Comparison of ENCODE assay signal across 1 cellular context in the genomic region with DNA sequence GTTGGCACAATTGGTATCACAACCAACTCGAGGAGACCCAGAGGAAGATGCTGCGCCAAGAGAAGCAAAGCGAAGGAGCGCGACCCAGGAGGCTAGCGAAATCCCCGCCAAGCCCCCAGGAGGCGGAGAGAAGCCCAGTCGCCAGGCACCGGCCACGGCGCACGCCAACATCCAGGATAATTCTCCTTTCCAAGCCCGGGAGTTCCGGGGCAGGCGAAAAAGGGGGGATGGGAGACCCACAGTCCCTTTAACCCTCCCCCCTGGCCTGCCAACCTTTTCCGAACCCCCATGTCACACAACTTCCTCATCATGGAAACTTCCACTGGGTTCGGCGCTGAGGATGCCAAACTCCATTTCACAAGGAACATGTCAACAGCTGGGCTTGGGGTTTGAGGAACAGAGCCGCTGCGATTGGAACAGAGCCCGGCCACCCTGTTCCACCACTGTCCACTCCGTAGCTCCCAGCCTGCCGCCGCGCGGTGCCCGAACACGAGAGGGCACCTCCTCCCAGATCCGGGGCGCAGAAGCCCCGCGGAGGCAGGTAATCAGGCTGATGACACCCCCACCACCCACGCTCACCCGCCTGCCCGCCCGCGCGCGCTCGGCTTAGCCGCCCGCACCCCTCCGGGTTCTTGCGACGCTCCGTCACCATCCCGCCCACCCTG.
TF ChIP-seq lines count a peak whose summit lies in the region.

No MANE protein-coding gene starts in this region.

TF ChIP-seq in H1, 55 proteins besides CTCF, POLR2A, EP300 and RAD21:
- TF ChIP-seq MAFK (IDR thresholded peaks at IDR 0.05; ENCODE audit: low read depth, low read length) (no peak), BCL11A (IDR thresholded peaks at IDR 0.05; ENCODE audit: low read depth in 2 of 2, low read length in 2 of 2) (no peak), NANOG (IDR thresholded peaks at IDR 0.05; ENCODE audit: insufficient read depth, low read depth, low read length, poor library complexity, severe bottlenecking) (no peak), SP4 (IDR thresholded peaks at IDR 0.05; ENCODE audit: low read length) (no peak), TBP (IDR thresholded peaks at IDR 0.05; ENCODE audit: low read depth, low read length) (0 out of 2 replicates have a peak, but pooled peaks have one; percentile 22), CTBP2 (IDR thresholded peaks at IDR 0.05; ENCODE audit: borderline replicate concordance, insufficient read depth, insufficient read length, low read length) (no peak), CBX8 (IDR thresholded peaks at IDR 0.05; ENCODE audit: borderline replicate concordance, low read depth, low read length) (no peak), CEBPB (IDR thresholded peaks at IDR 0.05; ENCODE audit: low read depth, low read length) (no peak), CHD1 (IDR thresholded peaks at IDR 0.05; ENCODE audit: low read depth, low read length) (no peak), SUZ12 (IDR thresholded peaks at IDR 0.05; ENCODE audit: low read length) (peak; percentile 50), SP2 (IDR thresholded peaks at IDR 0.05; ENCODE audit: low read length) (no peak), HDAC6 (IDR thresholded peaks at IDR 0.05; ENCODE audit: low read depth, low read length) (no peak), CREB1 (IDR thresholded peaks at IDR 0.05) (no peak), POU5F1 (IDR thresholded peaks at IDR 0.05; ENCODE audit: low read depth, low read length) (no peak), TEAD4 (IDR thresholded peaks at IDR 0.05; ENCODE audit: low read depth, low read length) (no peak), CBX5 (IDR thresholded peaks at IDR 0.05; ENCODE audit: low read depth, low read length) (no peak), NRF1 (IDR thresholded peaks at IDR 0.05; ENCODE audit: low read depth, low read length) (no peak), KDM5A (IDR thresholded peaks at IDR 0.05; ENCODE audit: low read length) (no peak), KDM1A (IDR thresholded peaks at IDR 0.05; ENCODE audit: borderline replicate concordance, low read length) (no peak), YY1 (IDR thresholded peaks at IDR 0.05; ENCODE audit: low read depth, low read length) (no peak), RNF2 (IDR thresholded peaks at IDR 0.05; ENCODE audit: borderline replicate concordance, low read depth, low read length, missing control alignments, poor library complexity, severe bottlenecking) (no peak), SIRT6 (IDR thresholded peaks at IDR 0.05; ENCODE audit: low read length) (no peak), PHF8 (conservative IDR thresholded peaks at IDR 0.05; ENCODE audit: low read depth, low read length) (no peak), EZH2 (IDR thresholded peaks at IDR 0.05; ENCODE audit: low read depth, low read length, severe bottlenecking) (peak; percentile 8), SAP30 (IDR thresholded peaks at IDR 0.05; ENCODE audit: insufficient read depth, insufficient replicate concordance, low read length) (no peak), HDAC2 (IDR thresholded peaks at IDR 0.05; ENCODE audit: borderline replicate concordance in 1 of 2, low read depth in 2 of 2, low read length in 2 of 2) (no peak; a peak in 1 of 4 replicates), KDM4A (IDR thresholded peaks at IDR 0.05; ENCODE audit: low read depth, low read length, severe bottlenecking) (peak; percentile 61), SP1 (IDR thresholded peaks at IDR 0.05; ENCODE audit: low read depth, low read length) (no peak), SRF (IDR thresholded peaks at IDR 0.05; ENCODE audit: low read depth, low read length) (no peak), TCF12 (IDR thresholded peaks at IDR 0.05; ENCODE audit: low read depth, low read length) (no peak), RXRA (IDR thresholded peaks at IDR 0.05; ENCODE audit: insufficient read depth, low read depth, low read length) (no peak), CHD2 (IDR thresholded peaks at IDR 0.05; ENCODE audit: low read length) (no peak), ZNF274 (IDR thresholded peaks at IDR 0.05; ENCODE audit: borderline replicate concordance, extremely low read depth, low read length) (no peak), RBBP5 (IDR thresholded peaks at IDR 0.05; ENCODE audit: borderline replicate concordance, low read depth, low read length) (peak; percentile 15; the same call in 1 of the 2 replicates), ASH2L (IDR thresholded peaks at IDR 0.05; ENCODE audit: low read length) (peak; percentile 44), JUND (IDR thresholded peaks at IDR 0.05; ENCODE audit: low read length) (no peak), EGR1 (IDR thresholded peaks at IDR 0.05; ENCODE audit: borderline replicate concordance, low read depth, low read length) (no peak), SIN3A (conservative IDR thresholded peaks at IDR 0.05 in 1 of 2, IDR thresholded peaks at IDR 0.05 in 1 of 2; ENCODE audit: low read depth in 1 of 2, low read length in 2 of 2) (0 out of 4 replicates have a peak, but pooled peaks of 1 of the 2 experiments have one; percentile 25)
- TF ChIP-seq, protein P1, sequence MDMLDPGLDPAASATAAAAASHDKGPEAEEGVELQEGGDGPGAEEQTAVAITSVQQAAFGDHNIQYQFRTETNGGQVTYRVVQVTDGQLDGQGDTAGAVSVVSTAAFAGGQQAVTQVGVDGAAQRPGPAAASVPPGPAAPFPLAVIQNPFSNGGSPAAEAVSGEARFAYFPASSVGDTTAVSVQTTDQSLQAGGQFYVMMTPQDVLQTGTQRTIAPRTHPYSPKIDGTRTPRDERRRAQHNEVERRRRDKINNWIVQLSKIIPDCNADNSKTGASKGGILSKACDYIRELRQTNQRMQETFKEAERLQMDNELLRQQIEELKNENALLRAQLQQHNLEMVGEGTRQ (IDR thresholded peaks at IDR 0.05; ENCODE audit: low read length) = no peak
- TF ChIP-seq, protein P2, sequence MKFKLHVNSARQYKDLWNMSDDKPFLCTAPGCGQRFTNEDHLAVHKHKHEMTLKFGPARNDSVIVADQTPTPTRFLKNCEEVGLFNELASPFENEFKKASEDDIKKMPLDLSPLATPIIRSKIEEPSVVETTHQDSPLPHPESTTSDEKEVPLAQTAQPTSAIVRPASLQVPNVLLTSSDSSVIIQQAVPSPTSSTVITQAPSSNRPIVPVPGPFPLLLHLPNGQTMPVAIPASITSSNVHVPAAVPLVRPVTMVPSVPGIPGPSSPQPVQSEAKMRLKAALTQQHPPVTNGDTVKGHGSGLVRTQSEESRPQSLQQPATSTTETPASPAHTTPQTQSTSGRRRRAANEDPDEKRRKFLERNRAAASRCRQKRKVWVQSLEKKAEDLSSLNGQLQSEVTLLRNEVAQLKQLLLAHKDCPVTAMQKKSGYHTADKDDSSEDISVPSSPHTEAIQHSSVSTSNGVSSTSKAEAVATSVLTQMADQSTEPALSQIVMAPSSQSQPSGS (IDR thresholded peaks at IDR 0.05; ENCODE audit: low read length) = 0 out of 2 replicates have a peak, but pooled peaks have one; percentile 25
- TF ChIP-seq, protein P3, sequence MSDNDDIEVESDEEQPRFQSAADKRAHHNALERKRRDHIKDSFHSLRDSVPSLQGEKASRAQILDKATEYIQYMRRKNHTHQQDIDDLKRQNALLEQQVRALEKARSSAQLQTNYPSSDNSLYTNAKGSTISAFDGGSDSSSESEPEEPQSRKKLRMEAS (IDR thresholded peaks at IDR 0.05) = 0 out of 2 replicates have a peak, but pooled peaks have one; percentile 22
- TF ChIP-seq, protein P4, sequence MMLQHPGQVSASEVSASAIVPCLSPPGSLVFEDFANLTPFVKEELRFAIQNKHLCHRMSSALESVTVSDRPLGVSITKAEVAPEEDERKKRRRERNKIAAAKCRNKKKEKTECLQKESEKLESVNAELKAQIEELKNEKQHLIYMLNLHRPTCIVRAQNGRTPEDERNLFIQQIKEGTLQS (IDR thresholded peaks at IDR 0.05; ENCODE audit: insufficient read depth, low read depth, low read length) = no peak
- TF ChIP-seq, protein P5, sequence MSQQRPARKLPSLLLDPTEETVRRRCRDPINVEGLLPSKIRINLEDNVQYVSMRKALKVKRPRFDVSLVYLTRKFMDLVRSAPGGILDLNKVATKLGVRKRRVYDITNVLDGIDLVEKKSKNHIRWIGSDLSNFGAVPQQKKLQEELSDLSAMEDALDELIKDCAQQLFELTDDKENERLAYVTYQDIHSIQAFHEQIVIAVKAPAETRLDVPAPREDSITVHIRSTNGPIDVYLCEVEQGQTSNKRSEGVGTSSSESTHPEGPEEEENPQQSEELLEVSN (IDR thresholded peaks at IDR 0.05) = no peak
- TF ChIP-seq, protein P6, sequence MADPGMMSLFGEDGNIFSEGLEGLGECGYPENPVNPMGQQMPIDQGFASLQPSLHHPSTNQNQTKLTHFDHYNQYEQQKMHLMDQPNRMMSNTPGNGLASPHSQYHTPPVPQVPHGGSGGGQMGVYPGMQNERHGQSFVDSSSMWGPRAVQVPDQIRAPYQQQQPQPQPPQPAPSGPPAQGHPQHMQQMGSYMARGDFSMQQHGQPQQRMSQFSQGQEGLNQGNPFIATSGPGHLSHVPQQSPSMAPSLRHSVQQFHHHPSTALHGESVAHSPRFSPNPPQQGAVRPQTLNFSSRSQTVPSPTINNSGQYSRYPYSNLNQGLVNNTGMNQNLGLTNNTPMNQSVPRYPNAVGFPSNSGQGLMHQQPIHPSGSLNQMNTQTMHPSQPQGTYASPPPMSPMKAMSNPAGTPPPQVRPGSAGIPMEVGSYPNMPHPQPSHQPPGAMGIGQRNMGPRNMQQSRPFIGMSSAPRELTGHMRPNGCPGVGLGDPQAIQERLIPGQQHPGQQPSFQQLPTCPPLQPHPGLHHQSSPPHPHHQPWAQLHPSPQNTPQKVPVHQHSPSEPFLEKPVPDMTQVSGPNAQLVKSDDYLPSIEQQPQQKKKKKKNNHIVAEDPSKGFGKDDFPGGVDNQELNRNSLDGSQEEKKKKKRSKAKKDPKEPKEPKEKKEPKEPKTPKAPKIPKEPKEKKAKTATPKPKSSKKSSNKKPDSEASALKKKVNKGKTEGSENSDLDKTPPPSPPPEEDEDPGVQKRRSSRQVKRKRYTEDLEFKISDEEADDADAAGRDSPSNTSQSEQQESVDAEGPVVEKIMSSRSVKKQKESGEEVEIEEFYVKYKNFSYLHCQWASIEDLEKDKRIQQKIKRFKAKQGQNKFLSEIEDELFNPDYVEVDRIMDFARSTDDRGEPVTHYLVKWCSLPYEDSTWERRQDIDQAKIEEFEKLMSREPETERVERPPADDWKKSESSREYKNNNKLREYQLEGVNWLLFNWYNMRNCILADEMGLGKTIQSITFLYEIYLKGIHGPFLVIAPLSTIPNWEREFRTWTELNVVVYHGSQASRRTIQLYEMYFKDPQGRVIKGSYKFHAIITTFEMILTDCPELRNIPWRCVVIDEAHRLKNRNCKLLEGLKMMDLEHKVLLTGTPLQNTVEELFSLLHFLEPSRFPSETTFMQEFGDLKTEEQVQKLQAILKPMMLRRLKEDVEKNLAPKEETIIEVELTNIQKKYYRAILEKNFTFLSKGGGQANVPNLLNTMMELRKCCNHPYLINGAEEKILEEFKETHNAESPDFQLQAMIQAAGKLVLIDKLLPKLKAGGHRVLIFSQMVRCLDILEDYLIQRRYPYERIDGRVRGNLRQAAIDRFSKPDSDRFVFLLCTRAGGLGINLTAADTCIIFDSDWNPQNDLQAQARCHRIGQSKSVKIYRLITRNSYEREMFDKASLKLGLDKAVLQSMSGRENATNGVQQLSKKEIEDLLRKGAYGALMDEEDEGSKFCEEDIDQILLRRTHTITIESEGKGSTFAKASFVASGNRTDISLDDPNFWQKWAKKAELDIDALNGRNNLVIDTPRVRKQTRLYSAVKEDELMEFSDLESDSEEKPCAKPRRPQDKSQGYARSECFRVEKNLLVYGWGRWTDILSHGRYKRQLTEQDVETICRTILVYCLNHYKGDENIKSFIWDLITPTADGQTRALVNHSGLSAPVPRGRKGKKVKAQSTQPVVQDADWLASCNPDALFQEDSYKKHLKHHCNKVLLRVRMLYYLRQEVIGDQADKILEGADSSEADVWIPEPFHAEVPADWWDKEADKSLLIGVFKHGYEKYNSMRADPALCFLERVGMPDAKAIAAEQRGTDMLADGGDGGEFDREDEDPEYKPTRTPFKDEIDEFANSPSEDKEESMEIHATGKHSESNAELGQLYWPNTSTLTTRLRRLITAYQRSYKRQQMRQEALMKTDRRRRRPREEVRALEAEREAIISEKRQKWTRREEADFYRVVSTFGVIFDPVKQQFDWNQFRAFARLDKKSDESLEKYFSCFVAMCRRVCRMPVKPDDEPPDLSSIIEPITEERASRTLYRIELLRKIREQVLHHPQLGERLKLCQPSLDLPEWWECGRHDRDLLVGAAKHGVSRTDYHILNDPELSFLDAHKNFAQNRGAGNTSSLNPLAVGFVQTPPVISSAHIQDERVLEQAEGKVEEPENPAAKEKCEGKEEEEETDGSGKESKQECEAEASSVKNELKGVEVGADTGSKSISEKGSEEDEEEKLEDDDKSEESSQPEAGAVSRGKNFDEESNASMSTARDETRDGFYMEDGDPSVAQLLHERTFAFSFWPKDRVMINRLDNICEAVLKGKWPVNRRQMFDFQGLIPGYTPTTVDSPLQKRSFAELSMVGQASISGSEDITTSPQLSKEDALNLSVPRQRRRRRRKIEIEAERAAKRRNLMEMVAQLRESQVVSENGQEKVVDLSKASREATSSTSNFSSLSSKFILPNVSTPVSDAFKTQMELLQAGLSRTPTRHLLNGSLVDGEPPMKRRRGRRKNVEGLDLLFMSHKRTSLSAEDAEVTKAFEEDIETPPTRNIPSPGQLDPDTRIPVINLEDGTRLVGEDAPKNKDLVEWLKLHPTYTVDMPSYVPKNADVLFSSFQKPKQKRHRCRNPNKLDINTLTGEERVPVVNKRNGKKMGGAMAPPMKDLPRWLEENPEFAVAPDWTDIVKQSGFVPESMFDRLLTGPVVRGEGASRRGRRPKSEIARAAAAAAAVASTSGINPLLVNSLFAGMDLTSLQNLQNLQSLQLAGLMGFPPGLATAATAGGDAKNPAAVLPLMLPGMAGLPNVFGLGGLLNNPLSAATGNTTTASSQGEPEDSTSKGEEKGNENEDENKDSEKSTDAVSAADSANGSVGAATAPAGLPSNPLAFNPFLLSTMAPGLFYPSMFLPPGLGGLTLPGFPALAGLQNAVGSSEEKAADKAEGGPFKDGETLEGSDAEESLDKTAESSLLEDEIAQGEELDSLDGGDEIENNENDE (IDR thresholded peaks at IDR 0.05; ENCODE audit: insufficient replicate concordance, low read length) = no peak
